Comparison of ENCODE assay signal across 1 cellular context in genomic region chr17:81043319-81043724, GRCh38.
TF ChIP-seq lines count a peak whose summit lies in the region.

No MANE protein-coding gene starts in this region.

TF ChIP-seq in HepG2, 621 proteins besides CTCF, POLR2A, EP300 and RAD21 (continued from another document):
- TF ChIP-seq, protein P1, sequence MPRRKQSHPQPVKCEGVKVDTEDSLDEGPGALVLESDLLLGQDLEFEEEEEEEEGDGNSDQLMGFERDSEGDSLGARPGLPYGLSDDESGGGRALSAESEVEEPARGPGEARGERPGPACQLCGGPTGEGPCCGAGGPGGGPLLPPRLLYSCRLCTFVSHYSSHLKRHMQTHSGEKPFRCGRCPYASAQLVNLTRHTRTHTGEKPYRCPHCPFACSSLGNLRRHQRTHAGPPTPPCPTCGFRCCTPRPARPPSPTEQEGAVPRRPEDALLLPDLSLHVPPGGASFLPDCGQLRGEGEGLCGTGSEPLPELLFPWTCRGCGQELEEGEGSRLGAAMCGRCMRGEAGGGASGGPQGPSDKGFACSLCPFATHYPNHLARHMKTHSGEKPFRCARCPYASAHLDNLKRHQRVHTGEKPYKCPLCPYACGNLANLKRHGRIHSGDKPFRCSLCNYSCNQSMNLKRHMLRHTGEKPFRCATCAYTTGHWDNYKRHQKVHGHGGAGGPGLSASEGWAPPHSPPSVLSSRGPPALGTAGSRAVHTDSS (CRISPR knock-in tag; conservative IDR thresholded peaks at IDR 0.05), result no peak
